In genomic region chr18:58045265-58046086, GRCh38 we compare ENCODE assay signal across 8 cellular contexts. TPM values are rescaled to one million over a fixed set of nuclear protein-coding genes. Genes with fewer than 3 reads are reported as not detected.
DNase-seq lines count a peak whose midpoint lies in the region; ATAC-seq and TF ChIP-seq lines count a peak whose summit lies in the region.

No MANE protein-coding gene starts in this region.

- H3K27ac Mint-ChIP-seq in IgD-negative memory B cell = peak overlapping the region; percentile 58 to 93 (median 77)

- H3K9me3 Mint-ChIP-seq in IgD-negative memory B cell = no peaks in the 10 kb centered on the region

- H3K36me3 ChIP-seq in SK-N-MC (ENCODE audit: insufficient read depth, low read length) = no peaks in the 10 kb centered on the region
- no peaks in the 10 kb centered on the region for H3K36me3 ChIP-seq in ascending aorta
- no peaks in the 10 kb centered on the region for H3K36me3 ChIP-seq in iPS-18a (ENCODE audit: control insufficient read depth, low read depth, low read length)

- no peak for ATAC-seq in GM19324 (IDR thresholded peaks at IDR 0.05; ENCODE audit: low FRiP score, unreplicated experiment)
- ATAC-seq in GM21515 (IDR thresholded peaks at IDR 0.05; ENCODE audit: unreplicated experiment) = no peak

- H3K27me3 ChIP-seq in ascending aorta (no peaks in the 10 kb centered on the region), iPS-18a (ENCODE audit: control insufficient read depth, insufficient read depth, low read length) (peaks cover 30% of the 10 kb centered on the region)

- H3K4me1 ChIP-seq in ascending aorta (peaks cover 0 to 10% of the 10 kb centered on the region in 2 donors), iPS-18a (ENCODE audit: control insufficient read depth, low read depth, low read length) (peaks cover 20% of the 10 kb centered on the region)

- no peak overlapping the region for H3K27ac ChIP-seq in SK-N-MC
- peak overlapping the region; percentile 8 to 47 for H3K27ac ChIP-seq in ascending aorta
- H3K27ac ChIP-seq in iPS-18a (ENCODE audit: low read length) = no peak overlapping the region

- intact Hi-C loops in ascending aorta (cut with DNase I) = loop anchor here (5.0 to 10.0 kb wide), 3 partner anchors 241 to 719 kb away; partner anchors contain the start of gene ATP8B1

- no peaks in the 10 kb centered on the region for H3K27me3 Mint-ChIP-seq in IgD-negative memory B cell

- no peak for TF ChIP-seq CTCF in ascending aorta (IDR thresholded peaks at IDR 0.05)

- DNase-seq in COR-L47 (lab: John Stamatoyannopoulos, UW) = peak; percentile 66
- no peak for DNase-seq in SK-N-MC (ENCODE audit: low read depth, low spot score)
- DNase-seq in ascending aorta (ENCODE audit: low spot score in 2 of 2) = peak in 1 of 2 donors; percentile 69
- no peak for DNase-seq in skeletal muscle cell (ENCODE audit: low read depth)

- H3K4me3 ChIP-seq in SK-N-MC (peak overlapping the region; percentile 86), ascending aorta (peak overlapping the region; percentile 87 to 97), iPS-18a (ENCODE audit: low read length) (peak overlapping the region; percentile 97), skeletal muscle cell (ENCODE audit: low read depth, low read length) (peak overlapping the region; percentile 79)

- H3K4me3 Mint-ChIP-seq in IgD-negative memory B cell = peak overlapping the region; percentile 88 to 98 (median 95)

- H3K9ac ChIP-seq in SK-N-MC (ENCODE audit: insufficient read length) (no peak overlapping the region), iPS-18a (ENCODE audit: low read length) (peak overlapping the region; percentile 57)

- H3K4me1 Mint-ChIP-seq in IgD-negative memory B cell = peaks cover 23 to 27% (median 25%) of the 10 kb centered on the region in 3 donors

- H3K36me3 Mint-ChIP-seq in IgD-negative memory B cell = no peaks in the 10 kb centered on the region

- H3K9me3 ChIP-seq in SK-N-MC (ENCODE audit: low read depth, low read length) (no peaks in the 10 kb centered on the region), ascending aorta (no peaks in the 10 kb centered on the region), iPS-18a (ENCODE audit: control insufficient read depth, low read depth, low read length) (no peaks in the 10 kb centered on the region)

RNA-seq across cellular contexts. Expression of gene NEDD4L, which starts 1.4 kb away (rescaled TPM):
- polyA plus RNA-seq in IgD-negative memory B cell = 9.6 TPM
- total RNA-seq in ascending aorta = 15.6 TPM

Comparison
In these comparisons a context has a peak if more than half of its experiments do, and no peak if none do; other contexts are left out.
1. H3K27ac ChIP-seq: peak in ascending aorta (2 of 2); none in SK-N-MC (single experiment) and iPS-18a (single experiment).
2. Peak in every context shown above with its lines, with median percentiles within 50 percentile points of each other: H3K4me3 ChIP-seq.